ENCODE assay signal across 8 cellular contexts in genomic region chr12:9646794-9647622, GRCh38. TPM values are rescaled to one million over a fixed set of nuclear protein-coding genes. Genes with fewer than 3 reads are reported as not detected.
DNase-seq lines count a peak whose midpoint lies in the region; ATAC-seq and TF ChIP-seq lines count a peak whose summit lies in the region.

No MANE protein-coding gene starts in this region.

- ATAC-seq in heart right ventricle: no peak
- ATAC-seq in Right ventricle myocardium inferior: no peak
- no peak for ATAC-seq in thoracic aorta (ENCODE audit: insufficient number of reproducible peaks, low FRiP score, low read depth)
- no peak for ATAC-seq in HG03460 (IDR thresholded peaks at IDR 0.05; ENCODE audit: unreplicated experiment)
- no peak for ATAC-seq in HG03039 (IDR thresholded peaks at IDR 0.05; ENCODE audit: unreplicated experiment)

- H3K27ac ChIP-seq in heart right ventricle (peak overlapping the region; percentile 66 to 96 (median 92)), thoracic aorta (peak overlapping the region; percentile 57 to 64)

- no peak for DNase-seq in heart right ventricle
- no peak for DNase-seq in Right ventricle myocardium inferior (ENCODE audit: missing footprints)
- no peak for DNase-seq in activated T-helper 2 cell treated with anti-CD3 and anti-CD28 coated beads, Interferon-gamma antibody, Interleukin-2, Interleukin-4, amounts not matched to agents 10 μg/mL and 5 μg/mL and 100 μg/mL, durations not matched to agents 14 hours and 24 hours and 36 hours (ENCODE audit: low spot score)
- DNase-seq in iris pigment epithelial cell (ENCODE audit: low read depth): peak; percentile 43
- no peak for DNase-seq in thoracic aorta (ENCODE audit: low spot score)
- no peak for DNase-seq in NCI-H1436 (lab: John Stamatoyannopoulos, UW)

- H3K27ac Mint-ChIP-seq in activated T-helper 2 cell treated with anti-CD3 and anti-CD28 coated beads, Interferon-gamma antibody, Interleukin-2, Interleukin-4, amounts not matched to agents 10 μg/mL and 5 μg/mL and 100 μg/mL, durations not matched to agents 14 hours and 24 hours and 36 hours: peak overlapping the region; percentile 96

- H3K4me3 Mint-ChIP-seq in activated T-helper 2 cell treated with anti-CD3 and anti-CD28 coated beads, Interferon-gamma antibody, Interleukin-2, Interleukin-4, amounts not matched to agents 10 μg/mL and 5 μg/mL and 100 μg/mL, durations not matched to agents 14 hours and 24 hours and 36 hours (ENCODE audit: low read depth): peak overlapping the region; percentile 94

- intact Hi-C loops in heart right ventricle (cut with DNase I) (loop anchor here in 2 of 10 donors (5.0 kb wide), 2 partner anchors 45 to 55 kb away; no protein-coding TSS in a partner anchor), Right ventricle myocardium inferior (cut with DNase I) (loop anchor here (5.0 kb wide), 1 partner anchor 55 kb away; no protein-coding TSS in a partner anchor)
- intact Hi-C loops in activated T-helper 2 cell treated with anti-CD3 and anti-CD28 coated beads, Interferon-gamma antibody, Interleukin-2, Interleukin-4, amounts not matched to agents 10 μg/mL and 5 μg/mL and 100 μg/mL, durations not matched to agents 14 hours and 24 hours and 36 hours (cut with micrococcal nuclease): no loop called here

- H3K4me3 ChIP-seq in heart right ventricle (peak overlapping the region in 9 of 10 donors; percentile 52 to 82 (median 69)), thoracic aorta (peak overlapping the region; percentile 80)

- peaks cover 50% of the 10 kb centered on the region for H3K4me1 Mint-ChIP-seq in activated T-helper 2 cell treated with anti-CD3 and anti-CD28 coated beads, Interferon-gamma antibody, Interleukin-2, Interleukin-4, amounts not matched to agents 10 μg/mL and 5 μg/mL and 100 μg/mL, durations not matched to agents 14 hours and 24 hours and 36 hours (ENCODE audit: low read depth)

- peaks cover 56% of the 10 kb centered on the region for H3K36me3 Mint-ChIP-seq in activated T-helper 2 cell treated with anti-CD3 and anti-CD28 coated beads, Interferon-gamma antibody, Interleukin-2, Interleukin-4, amounts not matched to agents 10 μg/mL and 5 μg/mL and 100 μg/mL, durations not matched to agents 14 hours and 24 hours and 36 hours (ENCODE audit: low read depth)

- H3K9me3 ChIP-seq in heart right ventricle (peaks cover 0 to 4% (median 0%) of the 10 kb centered on the region in 11 donors), thoracic aorta (no peaks in the 10 kb centered on the region)

- H3K27me3 ChIP-seq in heart right ventricle (no peaks in the 10 kb centered on the region), thoracic aorta (replicated peaks; ENCODE audit: insufficient read depth) (no peaks in the 10 kb centered on the region)

- H3K4me1 ChIP-seq in heart right ventricle (peaks cover 2 to 35% (median 27%) of the 10 kb centered on the region in 9 donors), thoracic aorta (ENCODE audit: control insufficient read depth in 1 of 2, low read depth in 2 of 2) (peaks cover 0 to 28% of the 10 kb centered on the region in 2 donors)

- peaks cover 17% of the 10 kb centered on the region for H3K9me3 Mint-ChIP-seq in activated T-helper 2 cell treated with anti-CD3 and anti-CD28 coated beads, Interferon-gamma antibody, Interleukin-2, Interleukin-4, amounts not matched to agents 10 μg/mL and 5 μg/mL and 100 μg/mL, durations not matched to agents 14 hours and 24 hours and 36 hours

- H3K36me3 ChIP-seq in heart right ventricle (no peaks in the 10 kb centered on the region), thoracic aorta (no peaks in the 10 kb centered on the region)

- TF ChIP-seq CTCF in heart right ventricle (IDR thresholded peaks at IDR 0.05) (no peak), thoracic aorta (IDR thresholded peaks at IDR 0.05) (no peak)

- no peaks in the 10 kb centered on the region for H3K27me3 Mint-ChIP-seq in activated T-helper 2 cell treated with anti-CD3 and anti-CD28 coated beads, Interferon-gamma antibody, Interleukin-2, Interleukin-4, amounts not matched to agents 10 μg/mL and 5 μg/mL and 100 μg/mL, durations not matched to agents 14 hours and 24 hours and 36 hours (ENCODE audit: low read depth)

- 54 to 57% methylated on average over 9 of the region's 9 CpGs for WGBS in heart right ventricle, 2 donors

RNA-seq across cellular contexts. Expression of gene CLEC2D, which starts 22.5 kb away (rescaled TPM):
- 1 to 10 TPM; 1.6 to 9.5 (median 3.2) TPM for total RNA-seq in heart right ventricle
- polyA plus RNA-seq in heart right ventricle: 10 to 100 TPM in 1 of 2 donors, 1 to 10 TPM in 1; 1.2 to 15.6 TPM
- total RNA-seq in Right ventricle myocardium inferior: 3.0 TPM
- 350 and 351 TPM in 2 replicates for total RNA-seq in activated T-helper 2 cell treated with anti-CD3 and anti-CD28 coated beads, Interferon-gamma antibody, Interleukin-2, Interleukin-4, amounts not matched to agents 10 μg/mL and 5 μg/mL and 100 μg/mL, durations not matched to agents 14 hours and 24 hours and 36 hours
- 10 to 100 TPM; 19.2 to 30.8 TPM for total RNA-seq in thoracic aorta

RNA-seq across cellular contexts. Expression of gene KLRB1, which starts 39.3 kb away (rescaled TPM):
- total RNA-seq in heart right ventricle: 1 to 10 TPM in 1 of 10 donors, under 1 TPM in 6, not detected in 3; 0.16 to 1.4 (median 0.19) TPM
- under 1 TPM; 0.16 to 0.44 TPM for polyA plus RNA-seq in heart right ventricle
- 0.38 TPM for total RNA-seq in Right ventricle myocardium inferior
- 0.32 TPM in 1 of 2 replicates, not detected in the other for total RNA-seq in activated T-helper 2 cell treated with anti-CD3 and anti-CD28 coated beads, Interferon-gamma antibody, Interleukin-2, Interleukin-4, amounts not matched to agents 10 μg/mL and 5 μg/mL and 100 μg/mL, durations not matched to agents 14 hours and 24 hours and 36 hours
- total RNA-seq in thoracic aorta: 1 to 10 TPM in 1 of 2 donors, not detected in 1; 1.6 TPM

Comparison
In these comparisons a context has a peak if more than half of its experiments do, and no peak if none do; other contexts are left out.
1. RNA of gene CLEC2D, which starts 22.5 kb away (total RNA-seq): 350 to 351 TPM in activated T-helper 2 cell treated with anti-CD3 and anti-CD28 coated beads, Interferon-gamma antibody, Interleukin-2, Interleukin-4, amounts not matched to agents 10 μg/mL and 5 μg/mL and 100 μg/mL, durations not matched to agents 14 hours and 24 hours and 36 hours; 19.2 to 30.8 TPM in thoracic aorta, 1.6 to 9.5 TPM in heart right ventricle and 3.0 TPM in Right ventricle myocardium inferior (single experiment); every median in the first group is over 10 times any median in the second.